15 cellular contexts compared by ENCODE assay signal in genomic region chr19:39172700-39173501, GRCh38. TPM values are rescaled to one million over a fixed set of nuclear protein-coding genes. Genes with fewer than 3 reads are reported as not detected.
A peak's percentile ranks its signal among the peaks of the same experiment; 100 is the strongest.
DNase-seq lines count a peak whose midpoint lies in the region; ATAC-seq and TF ChIP-seq lines count a peak whose summit lies in the region.
"Had no signal": no experiment of that assay in that cellular context is flagged by ENCODE, and none has a peak within 500 bp of the region (broad histone marks: within the 10 kb centered on the region; RNA-seq: fewer than 3 reads in every experiment).

No MANE protein-coding gene starts in this region.

- no peak for TF ChIP-seq CTCF in Caco-2 (IDR thresholded peaks at IDR 0.05; ENCODE audit: insufficient read depth in 1 of 2, low read depth in 1 of 2, low read length in 1 of 2, severe bottlenecking in 1 of 2, unreplicated experiment in 1 of 2)
- TF ChIP-seq CTCF in RWPE2 (IDR thresholded peaks at IDR 0.05; ENCODE audit: poor library complexity, severe bottlenecking): no peak
- TF ChIP-seq CTCF in osteoblast (IDR thresholded peaks at IDR 0.05; ENCODE audit: extremely low read depth, low read depth, low read length): no peak

- no peak overlapping the region for H3K4me3 Mint-ChIP-seq in Caco-2 (ENCODE audit: unreplicated experiment)
- H3K4me3 Mint-ChIP-seq in activated CD8-positive, alpha-beta memory T cell treated with anti-CD3 and anti-CD28 coated beads, Interleukin-2, amount 10 ng/mL, durations not matched to agents 7 days and 5 days: no peak overlapping the region
- H3K4me3 Mint-ChIP-seq: CD4-positive, alpha-beta memory T cell had no signal

- H3K4me3 ChIP-seq in Caco-2 (ENCODE audit: low read depth, low read length) (no peak overlapping the region), H7 (ENCODE audit: insufficient read depth, low read depth, low read length) (no peak overlapping the region), RWPE2 (ENCODE audit: severe bottlenecking) (no peak overlapping the region), osteoblast (ENCODE audit: insufficient read depth, low read length) (no peak overlapping the region)

- no peak for ATAC-seq in RWPE2 (ENCODE audit: low read depth)
- ATAC-seq in activated CD8-positive, alpha-beta memory T cell treated with anti-CD3 and anti-CD28 coated beads, Interleukin-2, amount 10 ng/mL, durations not matched to agents 7 days and 5 days: no peak
- no peak for ATAC-seq in HG02798 (IDR thresholded peaks at IDR 0.05; ENCODE audit: poor library complexity, unreplicated experiment)

- peaks cover 50% of the 10 kb centered on the region for H3K36me3 Mint-ChIP-seq in Caco-2 (ENCODE audit: insufficient read depth, unreplicated experiment)
- H3K36me3 Mint-ChIP-seq in activated CD8-positive, alpha-beta memory T cell treated with anti-CD3 and anti-CD28 coated beads, Interleukin-2, amount 10 ng/mL, durations not matched to agents 7 days and 5 days: no peaks in the 10 kb centered on the region

- DNase-seq in Caco-2 (no peak), H7 (peak; percentile 65), RWPE2 (ENCODE audit: low spot score) (peak; percentile 62), osteoblast (ENCODE audit: insufficient read length, low spot score, missing footprints) (peak; percentile 77), NCI-H146 (lab: John Stamatoyannopoulos, UW) (no peak)
- no peak for DNase-seq in activated CD8-positive, alpha-beta memory T cell treated with anti-CD3 and anti-CD28 coated beads, Interleukin-2, amount 10 ng/mL, durations not matched to agents 7 days and 5 days
- DNase-seq: BE2C; CD4-positive, alpha-beta memory T cell; DMS53; GF-D8; GOT3; HCEC 1CT had no signal

- H3K27me3 ChIP-seq in Caco-2 (replicated peaks; ENCODE audit: control insufficient read depth, insufficient read depth, low read length) (no peaks in the 10 kb centered on the region), H7 (ENCODE audit: control insufficient read depth, insufficient read depth, low read length) (no peaks in the 10 kb centered on the region), RWPE2 (ENCODE audit: insufficient read depth, poor library complexity, severe bottlenecking) (no peaks in the 10 kb centered on the region), osteoblast (ENCODE audit: insufficient read depth, low read length) (no peaks in the 10 kb centered on the region)
- H3K27me3 ChIP-seq: BE2C had no signal

- no peaks in the 10 kb centered on the region for H3K9me3 Mint-ChIP-seq in Caco-2 (ENCODE audit: unreplicated experiment)
- H3K9me3 Mint-ChIP-seq in activated CD8-positive, alpha-beta memory T cell treated with anti-CD3 and anti-CD28 coated beads, Interleukin-2, amount 10 ng/mL, durations not matched to agents 7 days and 5 days (ENCODE audit: low read depth): no peaks in the 10 kb centered on the region
- H3K9me3 Mint-ChIP-seq: CD4-positive, alpha-beta memory T cell had no signal

- H4K20me1 ChIP-seq in osteoblast (ENCODE audit: insufficient read depth, low read length): peaks cover 14% of the 10 kb centered on the region

- no peak overlapping the region for H3K27ac Mint-ChIP-seq in Caco-2 (ENCODE audit: unreplicated experiment)
- no peak overlapping the region for H3K27ac Mint-ChIP-seq in activated CD8-positive, alpha-beta memory T cell treated with anti-CD3 and anti-CD28 coated beads, Interleukin-2, amount 10 ng/mL, durations not matched to agents 7 days and 5 days

- intact Hi-C loops in Caco-2 (cut with micrococcal nuclease; ENCODE audit: unreplicated experiment): no loop called here

- H3K27ac ChIP-seq in RWPE2 (ENCODE audit: poor library complexity, severe bottlenecking) (no peak overlapping the region), osteoblast (ENCODE audit: low read depth, low read length) (no peak overlapping the region)
- H3K27ac ChIP-seq: C4-2B had no signal

- POLR2A ChIA-PET in Caco-2 (lab: Charles Lee): no interaction called here

- no peaks in the 10 kb centered on the region for H3K4me1 Mint-ChIP-seq in Caco-2 (ENCODE audit: low read depth, unreplicated experiment)
- H3K4me1 Mint-ChIP-seq in activated CD8-positive, alpha-beta memory T cell treated with anti-CD3 and anti-CD28 coated beads, Interleukin-2, amount 10 ng/mL, durations not matched to agents 7 days and 5 days: no peaks in the 10 kb centered on the region
- H3K4me1 Mint-ChIP-seq: CD4-positive, alpha-beta memory T cell had no signal

- BruUV-seq in Caco-2 (replicated peaks; lab: Mats Ljungman, UMichigan): TSS peak; percentile 72

- H3K4me2 ChIP-seq in osteoblast (ENCODE audit: insufficient read depth, low read length): no peak overlapping the region

- CTCF ChIA-PET in Caco-2 (lab: Charles Lee): no interaction called here
- CTCF ChIA-PET in activated CD8-positive, alpha-beta memory T cell treated with anti-CD3 and anti-CD28 coated beads, Interleukin-2, amount 10 ng/mL, durations not matched to agents 7 days and 5 days (lab: Charles Lee): no interaction called here

- no peaks in the 10 kb centered on the region for H3K27me3 Mint-ChIP-seq in Caco-2 (ENCODE audit: insufficient read depth, unreplicated experiment)
- H3K27me3 Mint-ChIP-seq in activated CD8-positive, alpha-beta memory T cell treated with anti-CD3 and anti-CD28 coated beads, Interleukin-2, amount 10 ng/mL, durations not matched to agents 7 days and 5 days: no peaks in the 10 kb centered on the region
- H3K27me3 Mint-ChIP-seq: CD4-positive, alpha-beta memory T cell had no signal

- no peak overlapping the region for H2AFZ ChIP-seq in osteoblast (ENCODE audit: low read length)

- H3K36me3 ChIP-seq in Caco-2 (ENCODE audit: control insufficient read depth, insufficient read depth, low read length) (no peaks in the 10 kb centered on the region; the same call in none of the 2 replicates), H7 (replicated peaks; ENCODE audit: control insufficient read depth, insufficient read depth, low read length) (peaks cover 4% of the 10 kb centered on the region), RWPE2 (ENCODE audit: low read depth) (peaks cover 11% of the 10 kb centered on the region), osteoblast (ENCODE audit: insufficient read depth, low read length) (peaks cover 15% of the 10 kb centered on the region)

- no peaks in the 10 kb centered on the region for H3K9me3 ChIP-seq in Caco-2
- no peaks in the 10 kb centered on the region for H3K9me3 ChIP-seq in RWPE2 (ENCODE audit: severe bottlenecking)
- H3K9me3 ChIP-seq in osteoblast (ENCODE audit: low read depth, low read length): no peaks in the 10 kb centered on the region
- H3K9me3 ChIP-seq: BE2C had no signal

- H3K4me1 ChIP-seq in Caco-2 (peaks cover 2% of the 10 kb centered on the region), RWPE2 (ENCODE audit: insufficient read depth, poor library complexity, severe bottlenecking) (no peaks in the 10 kb centered on the region), osteoblast (ENCODE audit: insufficient read depth, low read length) (no peaks in the 10 kb centered on the region)

- H3K79me2 ChIP-seq in osteoblast (ENCODE audit: insufficient read depth, low read length): peaks cover 6% of the 10 kb centered on the region

RNA-seq across cellular contexts. Expression of gene NCCRP1, which starts 23.9 kb away (rescaled TPM):
- total RNA-seq in Caco-2 (2022): 0.39 and 0.84 TPM in 2 replicates
- total RNA-seq in H7 (2014; rRNA removed; shearing (Covaris generic)): not detected in 2 replicates
- total RNA-seq in osteoblast: not detected in 2 replicates
- not detected for total RNA-seq in activated CD8-positive, alpha-beta memory T cell treated with anti-CD3 and anti-CD28 coated beads, Interleukin-2, amount 10 ng/mL, durations not matched to agents 7 days and 5 days
- total RNA-seq: CD4-positive, alpha-beta memory T cell; HT-29 had no signal

RNA-seq across cellular contexts. Expression of gene SYCN, which starts 31.2 kb away (rescaled TPM):
- total RNA-seq in Caco-2 (2022) (not detected in 2 replicates), osteoblast (not detected in 2 replicates)
- not detected in 2 replicates for total RNA-seq in H7 (2014; rRNA removed; shearing (Covaris generic))
- total RNA-seq in activated CD8-positive, alpha-beta memory T cell treated with anti-CD3 and anti-CD28 coated beads, Interleukin-2, amount 10 ng/mL, durations not matched to agents 7 days and 5 days: not detected
- total RNA-seq: CD4-positive, alpha-beta memory T cell; HT-29 had no signal

RNA-seq across cellular contexts. Expression of gene PAK4, which starts 47.3 kb away (rescaled TPM):
- 98.6 and 112 TPM in 2 replicates for total RNA-seq in Caco-2 (2022)
- 14.0 and 15.6 TPM in 2 replicates for total RNA-seq in H7 (2014; rRNA removed; shearing (Covaris generic))
- 6.8 and 9.4 TPM in 2 replicates for total RNA-seq in osteoblast
- total RNA-seq in activated CD8-positive, alpha-beta memory T cell treated with anti-CD3 and anti-CD28 coated beads, Interleukin-2, amount 10 ng/mL, durations not matched to agents 7 days and 5 days: 10 to 100 TPM; 14.6 to 18.4 TPM

Comparison
In these comparisons a context has a peak if more than half of its experiments do, and no peak if none do; other contexts are left out.
1. DNase-seq: peak in H7 (single experiment), RWPE2 (single experiment) and osteoblast (single experiment); none in Caco-2 (0 of 2), activated CD8-positive, alpha-beta memory T cell treated with anti-CD3 and anti-CD28 coated beads, Interleukin-2, amount 10 ng/mL, durations not matched to agents 7 days and 5 days (single experiment) and NCI-H146 (single experiment).